In genomic region chr3:101695779-101696372, GRCh38 we compare ENCODE assay signal across 8 cellular contexts. TPM values are rescaled to one million over a fixed set of nuclear protein-coding genes. Genes with fewer than 3 reads are reported as not detected.
DNase-seq lines count a peak whose midpoint lies in the region; ATAC-seq, FAIRE-seq and TF ChIP-seq lines count a peak whose summit lies in the region.

No MANE protein-coding gene starts in this region.

- TF ChIP-seq CTCF in kidney (IDR thresholded peaks at IDR 0.05; ENCODE audit: borderline replicate concordance, extremely low read depth, insufficient read depth) (peak; percentile 71), upper lobe of right lung (IDR thresholded peaks at IDR 0.05) (peak; percentile 79)

- H3K4me1 ChIP-seq in kidney (ENCODE audit: control insufficient read depth in 1 of 2, insufficient read depth in 1 of 2, low read depth in 1 of 2, low read length in 2 of 2) (peaks cover 0 to 3% of the 10 kb centered on the region in 2 donors), upper lobe of right lung (peaks cover 6% of the 10 kb centered on the region)

- ATAC-seq in upper lobe of right lung (peak; percentile 49), GM21825 (IDR thresholded peaks at IDR 0.05; ENCODE audit: unreplicated experiment) (no peak), HG03135 (IDR thresholded peaks at IDR 0.05; ENCODE audit: unreplicated experiment) (no peak)

- no peak overlapping the region for H3K9ac ChIP-seq in kidney (ENCODE audit: low read length in 2 of 2)

- no peak for FAIRE-seq in kidney (lab: Jason Lieb, UNC)

- H3K27me3 ChIP-seq in upper lobe of right lung, result no peaks in the 10 kb centered on the region

- H3K27ac ChIP-seq in kidney (ENCODE audit: low read depth in 2 of 2, low read length in 2 of 2) (no peak overlapping the region), upper lobe of right lung (no peak overlapping the region)

- no peak overlapping the region for H3K4me3 ChIP-seq in kidney (ENCODE audit: low read length in 2 of 2)
- no peak overlapping the region for H3K4me3 ChIP-seq in upper lobe of right lung

- H3K9me3 ChIP-seq in kidney (ENCODE audit: control insufficient read depth in 1 of 2, low read length in 2 of 2) (no peaks in the 10 kb centered on the region), upper lobe of right lung (no peaks in the 10 kb centered on the region)

- H3K36me3 ChIP-seq in kidney (ENCODE audit: control insufficient read depth in 1 of 2, insufficient read depth in 2 of 2, low read length in 2 of 2), result no peaks in the 10 kb centered on the region
- no peaks in the 10 kb centered on the region for H3K36me3 ChIP-seq in upper lobe of right lung

- DNase-seq in stimulated activated CD4-positive, alpha-beta T cell treated with anti-CD3 and anti-CD28 coated beads, Interleukin-15, amount 100 ng/mL, for 24 hours, result peak; percentile 25
- DNase-seq in stimulated activated CD4-positive, alpha-beta T cell treated with anti-CD3 and anti-CD28 coated beads, Interleukin-1b, Interleukin-23, amount 100 ng/mL, for 48 hours, result no peak
- DNase-seq in activated naive CD4-positive, alpha-beta T cell treated with anti-CD3 and anti-CD28 coated beads, Interleukin-2, amount 50 U/mL, for 16 hours, result peak; percentile 24
- no peak for DNase-seq in kidney
- no peak for DNase-seq in upper lobe of right lung
- DNase-seq in GM19238 (ENCODE audit: insufficient read length, low spot score), result no peak

- intact Hi-C loops in kidney (cut with DNase I), result no loop called here
- intact Hi-C loops in upper lobe of right lung (cut with DNase I), result no loop called here

RNA-seq across cellular contexts. Expression of gene RPL24, which starts 9.4 kb away (rescaled TPM):
- total RNA-seq in kidney, result 844 TPM
- polyA plus RNA-seq in kidney (ENCODE audit: insufficient read depth, low read depth, low replicate concordance), result 1,595 TPM
- total RNA-seq in upper lobe of right lung, result 821 TPM

RNA-seq across cellular contexts. Expression of gene ZBTB11, which starts 18.9 kb away (rescaled TPM):
- total RNA-seq in kidney (14.1 TPM), upper lobe of right lung (22.8 TPM)
- polyA plus RNA-seq in kidney (ENCODE audit: insufficient read depth, low read depth, low replicate concordance), result 4.7 TPM

RNA-seq across cellular contexts. Expression of gene CEP97, which starts 28.5 kb away (rescaled TPM):
- total RNA-seq in kidney (7.5 TPM), upper lobe of right lung (7.6 TPM)
- polyA plus RNA-seq in kidney (ENCODE audit: insufficient read depth, low read depth, low replicate concordance), result 1.7 TPM

Comparison
In these comparisons a context has a peak if more than half of its experiments do, and no peak if none do; other contexts are left out.
1. DNase-seq: peak in stimulated activated CD4-positive, alpha-beta T cell treated with anti-CD3 and anti-CD28 coated beads, Interleukin-15, amount 100 ng/mL, for 24 hours (single experiment) and activated naive CD4-positive, alpha-beta T cell treated with anti-CD3 and anti-CD28 coated beads, Interleukin-2, amount 50 U/mL, for 16 hours (single experiment); none in stimulated activated CD4-positive, alpha-beta T cell treated with anti-CD3 and anti-CD28 coated beads, Interleukin-1b, Interleukin-23, amount 100 ng/mL, for 48 hours (single experiment), kidney (single experiment), upper lobe of right lung (single experiment) and GM19238 (single experiment).